8 cellular contexts compared by ENCODE assay signal in genomic region chr11:8810331-8811301, GRCh38.
DNase-seq lines count a peak whose midpoint lies in the region; ATAC-seq, FAIRE-seq and TF ChIP-seq lines count a peak whose summit lies in the region.

No MANE protein-coding gene starts in this region.

- H3K27ac ChIP-seq in GM12878 (ENCODE audit: control insufficient read depth, insufficient read depth) (no peak overlapping the region), right cardiac atrium (ENCODE audit: low read length) (peak overlapping the region; percentile 96), pancreas (peak overlapping the region; percentile 60 to 77 (median 74)), OCI-LY7 (ENCODE audit: low read depth, low read length, poor library complexity, severe bottlenecking) (no peak overlapping the region)

- SMC1A ChIA-PET in GM12878 (lab: Charles Lee; ENCODE audit: uncharacterized antibody, unreplicated experiment), result interaction anchor here (0.8 to 1.1 kb wide), 2 partner anchors 24 to 171 kb away, joined by 3 read pairs; no protein-coding TSS in a partner anchor

- POLR2A ChIA-PET in GM12878 (lab: Charles Lee), result interaction anchor here (0.6 to 1.2 kb wide), 3 partner anchors 16 to 154 kb away, joined by 3 to 5 read pairs (median 5); no protein-coding TSS in a partner anchor
- POLR2A ChIA-PET in OCI-LY7 (lab: Charles Lee), result interaction anchor here (0.7 to 1.1 kb wide), 5 partner anchors 9 to 421 kb away, joined by 3 to 6 read pairs (median 5); no protein-coding TSS in a partner anchor

- CTCF ChIA-PET in GM12878 (lab: Yijun Ruan, JAX) (interaction anchor here (1.4 to 4.4 kb wide), 4 partner anchors 24 to 207 kb away, joined by 3 to 17 read pairs (median 4); no protein-coding TSS in a partner anchor), OCI-LY7 (lab: Charles Lee; ENCODE audit: unreplicated experiment) (no interaction called here)

- H3K36me3 ChIP-seq in GM12878 (ENCODE audit: control insufficient read depth in 2 of 2, insufficient read depth in 2 of 2, low read length in 1 of 2) (no peaks in the 10 kb centered on the region; a peak in 1 of 4 replicates), pancreas (no peaks in the 10 kb centered on the region), OCI-LY7 (ENCODE audit: insufficient read depth, low read length) (no peaks in the 10 kb centered on the region)

- no peak overlapping the region for H3K9ac ChIP-seq in GM12878 (ENCODE audit: control insufficient read depth, insufficient read depth, low read length)

- RAD21 ChIA-PET in GM12878 (lab: Charles Lee; ENCODE audit: unreplicated experiment), result interaction anchor here (0.7 to 1.6 kb wide), 2 partner anchors 22 to 103 kb away, joined by 3 to 6 read pairs; no protein-coding TSS in a partner anchor

- no peaks in the 10 kb centered on the region for H4K20me1 ChIP-seq in GM12878 (ENCODE audit: control insufficient read depth, insufficient read depth)
- no peaks in the 10 kb centered on the region for H4K20me1 ChIP-seq in OCI-LY7 (ENCODE audit: insufficient read depth, low read length)

- ATAC-seq in GM12878 (peak; percentile 47), right cardiac atrium (peak; percentile 90), pancreas (peak; percentile 86 to 90 (median 89))

- TF ChIP-seq RAD21 in GM12878 (IDR thresholded peaks at IDR 0.05; ENCODE audit: insufficient read depth, low read depth, low read length), result no peak

- H3K27me3 ChIP-seq in GM12878 (replicated peaks in 1 of 2; ENCODE audit: control insufficient read depth in 2 of 2, insufficient read depth in 2 of 2, low read length in 1 of 2) (peaks cover 0 to 2% of the 10 kb centered on the region in 2 experiments; a peak in 2 of 4 replicates), right cardiac atrium (ENCODE audit: control insufficient read depth, insufficient read depth) (no peaks in the 10 kb centered on the region), pancreas (no peaks in the 10 kb centered on the region)

- 20% methylated on average over 33 of the region's 33 CpGs for WGBS in GM12878 (ENCODE audit: insufficient coverage, insufficient replicate concordance, low lambda C conversion rate, missing lambda C conversion rate)
- WGBS in right cardiac atrium, result 7% methylated on average over 33 of the region's 33 CpGs
- 12 to 15% methylated on average over 30 to 33 of the region's 33 CpGs for WGBS in pancreas, 2 donors

- in situ Hi-C loops in GM12878 (cut with MboI), result no loop called here

- H2AFZ ChIP-seq in GM12878 (ENCODE audit: control insufficient read depth, low read depth, low read length) (peak overlapping the region; percentile 6), OCI-LY7 (ENCODE audit: low read length) (no peak overlapping the region)

- intact Hi-C loops in GM12878 (cut with micrococcal nuclease; ENCODE audit: unreplicated experiment), result loop anchor here (5.0 to 10.0 kb wide), 2 partner anchors 152 to 216 kb away; partner anchors contain the start of genes STK33 and TMEM9B
- intact Hi-C loops in right cardiac atrium (cut with DNase I), result no loop called here
- intact Hi-C loops in pancreas (cut with DNase I), result loop anchor here in 1 of 3 donors (10.0 kb wide), 1 partner anchor 106 kb away; no protein-coding TSS in a partner anchor
- intact Hi-C loops in OCI-LY7 (cut with micrococcal nuclease; ENCODE audit: unreplicated experiment), result loop anchor here (10.0 kb wide), 1 partner anchor 236 kb away; no protein-coding TSS in a partner anchor

- BruUV-seq in GM12878 (replicated peaks; lab: Mats Ljungman, UMichigan), result no TSS peak
- no TSS peak for BruUV-seq in OCI-LY7 (replicated peaks; lab: Mats Ljungman, UMichigan)

- FAIRE-seq in GM12878 (lab: Jason Lieb, UNC) (no peak), pancreas (lab: Jason Lieb, UNC) (no peak)

- TF ChIP-seq CTCF in GM12878 (IDR thresholded peaks at IDR 0.05 in 2 of 3, conservative IDR thresholded peaks at IDR 0.05 in 1 of 3; ENCODE audit: control insufficient read depth in 2 of 3, extremely low read depth in 1 of 3, insufficient read depth in 1 of 3, low read depth in 3 of 3, low read length in 3 of 3) (no peak), pancreas (IDR thresholded peaks at IDR 0.05) (no peak), OCI-LY7 (conservative IDR thresholded peaks at IDR 0.05; ENCODE audit: low read length) (no peak)

- H3K4me3 ChIP-seq in GM12878, result no peak overlapping the region
- peak overlapping the region; percentile 73 for H3K4me3 ChIP-seq in right cardiac atrium (ENCODE audit: low read length)
- peak overlapping the region; percentile 21 to 75 (median 41) for H3K4me3 ChIP-seq in pancreas
- H3K4me3 ChIP-seq in OCI-LY7 (ENCODE audit: low read depth, low read length, poor library complexity, severe bottlenecking), result no peak overlapping the region

- TF ChIP-seq EP300 in GM12878 (IDR thresholded peaks at IDR 0.05; ENCODE audit: borderline replicate concordance in 1 of 2, control insufficient read depth in 1 of 2, low read depth in 2 of 2, low read length in 2 of 2), result no peak

- no peaks in the 10 kb centered on the region for H3K9me3 ChIP-seq in GM12878 (replicated peaks; ENCODE audit: control insufficient read depth, insufficient read depth, low read length)
- H3K9me3 ChIP-seq in right cardiac atrium (ENCODE audit: control insufficient read depth, low read length), result no peaks in the 10 kb centered on the region
- no peaks in the 10 kb centered on the region for H3K9me3 ChIP-seq in pancreas
- H3K9me3 ChIP-seq in OCI-LY7 (ENCODE audit: low read length), result no peaks in the 10 kb centered on the region

- no peak for TF ChIP-seq POLR2A in GM12878 (IDR thresholded peaks at IDR 0.05; ENCODE audit: low read depth, low read length)

- peak overlapping the region; percentile 39 for H3K4me2 ChIP-seq in GM12878 (ENCODE audit: control insufficient read depth, insufficient read depth)
- no peak overlapping the region for H3K4me2 ChIP-seq in OCI-LY7 (ENCODE audit: low read length)

- H3K4me1 ChIP-seq in GM12878 (ENCODE audit: control insufficient read depth, insufficient read depth, low read length) (peaks cover 4% of the 10 kb centered on the region), right cardiac atrium (ENCODE audit: control insufficient read depth, insufficient read depth, low read length) (peaks cover 19% of the 10 kb centered on the region), pancreas (peaks cover 8 to 57% (median 10%) of the 10 kb centered on the region in 3 donors), OCI-LY7 (ENCODE audit: insufficient read depth, low read length, poor library complexity, severe bottlenecking) (peaks cover 12% of the 10 kb centered on the region)

- H3K9me2 ChIP-seq in OCI-LY7 (ENCODE audit: insufficient read depth, low read length), result no peaks in the 10 kb centered on the region

- no peaks in the 10 kb centered on the region for H3K79me2 ChIP-seq in GM12878 (ENCODE audit: control insufficient read depth, insufficient read depth, low read length)
- no peaks in the 10 kb centered on the region for H3K79me2 ChIP-seq in OCI-LY7 (ENCODE audit: insufficient read depth, low read depth, low read length)

- DNase-seq in activated CD4-positive, alpha-beta T cell treated with anti-CD3 and anti-CD28 coated beads for 48 hours, result peak; percentile 6
- no peak for DNase-seq in activated CD4-positive, alpha-beta T cell treated with anti-CD3 and anti-CD28 coated beads for 1 hour
- peak; percentile 88 for DNase-seq in NCI-H2227 (lab: John Stamatoyannopoulos, UW; ENCODE audit: unreplicated experiment)
- DNase-seq in GM12878 (ENCODE audit: low read depth, low spot score), result no peak
- peak; percentile 86 to 94 (median 93) for DNase-seq in right cardiac atrium
- DNase-seq in pancreas, result peak; percentile 82 to 94 (median 86)
- no peak for DNase-seq in activated CD4-positive, CD25-positive, alpha-beta regulatory T cell (lab: John Stamatoyannopoulos, UW)
- no peak for DNase-seq in OCI-LY7 (ENCODE audit: low spot score)

TF ChIP-seq in GM12878, 131 proteins besides CTCF, POLR2A, EP300 and RAD21:
- TF ChIP-seq HDGF (IDR thresholded peaks at IDR 0.05) (no peak), BMI1 (IDR thresholded peaks at IDR 0.05; ENCODE audit: borderline replicate concordance) (peak; percentile 76)
TF ChIP-seq in GM12878: peak in this region for 1.

Comparison
In these comparisons a context has a peak if more than half of its experiments do, and no peak if none do; other contexts are left out.
1. DNase-seq: peak in activated CD4-positive, alpha-beta T cell treated with anti-CD3 and anti-CD28 coated beads for 48 hours (single experiment), NCI-H2227 (single experiment), right cardiac atrium (3 of 3) and pancreas (6 of 6); none in activated CD4-positive, alpha-beta T cell treated with anti-CD3 and anti-CD28 coated beads for 1 hour (single experiment), GM12878 (single experiment), activated CD4-positive, CD25-positive, alpha-beta regulatory T cell (0 of 4) and OCI-LY7 (single experiment).
2. H3K27ac ChIP-seq: peak in right cardiac atrium (single experiment) and pancreas (4 of 4); none in GM12878 (single experiment) and OCI-LY7 (single experiment).
3. H3K4me3 ChIP-seq: peak in right cardiac atrium (single experiment) and pancreas (4 of 4); none in GM12878 (single experiment) and OCI-LY7 (single experiment).
4. intact Hi-C loops: an anchor here in GM12878 (5.0 to 10.0 kb wide) and OCI-LY7 (10.0 kb wide); none called in right cardiac atrium.
5. Peak in every context shown above with its lines, with median percentiles within 50 percentile points of each other: ATAC-seq.